3 cellular contexts compared by ENCODE assay signal in the genomic region with DNA sequence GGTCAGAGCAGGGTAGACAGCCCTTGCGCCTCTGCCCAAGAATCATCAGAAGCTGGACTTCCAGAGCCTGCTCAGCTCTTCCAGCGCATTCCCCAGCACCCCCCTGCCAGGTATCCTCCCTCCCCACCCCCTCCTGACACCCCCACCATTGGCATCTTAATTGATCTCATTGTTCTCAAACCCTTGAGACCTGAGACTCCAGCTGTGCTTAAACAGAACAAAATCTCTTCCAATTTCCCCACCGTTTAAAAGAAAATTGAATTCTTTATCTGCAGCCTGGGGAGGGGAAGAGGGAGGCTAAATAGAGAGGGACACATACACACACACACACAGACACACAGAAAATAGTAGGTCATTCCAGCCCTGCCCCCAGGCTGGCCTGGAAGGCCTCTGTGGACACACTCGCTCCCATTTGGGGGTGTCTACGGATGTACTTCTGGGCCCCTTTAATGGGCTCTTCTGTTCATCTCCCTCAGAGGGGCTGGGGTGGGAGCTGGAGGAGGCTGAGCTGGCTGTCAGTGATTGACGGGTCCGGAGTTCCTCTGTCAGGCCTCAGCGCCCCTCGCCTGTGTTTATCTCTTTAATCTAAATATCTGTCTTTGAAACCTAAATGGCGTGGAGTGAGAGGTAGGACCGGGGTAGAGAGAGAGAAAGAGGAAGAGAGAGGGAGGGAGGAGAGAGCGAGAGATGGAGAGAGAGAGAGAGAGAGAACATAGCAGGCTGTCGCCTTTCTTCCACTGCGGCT.
TF ChIP-seq lines count a peak whose summit lies in the region.

No MANE protein-coding gene starts in this region.

TF ChIP-seq in SK-N-SH, 30 proteins besides CTCF, POLR2A, EP300 and RAD21 (continues in another document):
- no peak for TF ChIP-seq TEAD4 (IDR thresholded peaks at IDR 0.05; ENCODE audit: borderline replicate concordance, insufficient read depth)
- TF ChIP-seq, protein P1, sequence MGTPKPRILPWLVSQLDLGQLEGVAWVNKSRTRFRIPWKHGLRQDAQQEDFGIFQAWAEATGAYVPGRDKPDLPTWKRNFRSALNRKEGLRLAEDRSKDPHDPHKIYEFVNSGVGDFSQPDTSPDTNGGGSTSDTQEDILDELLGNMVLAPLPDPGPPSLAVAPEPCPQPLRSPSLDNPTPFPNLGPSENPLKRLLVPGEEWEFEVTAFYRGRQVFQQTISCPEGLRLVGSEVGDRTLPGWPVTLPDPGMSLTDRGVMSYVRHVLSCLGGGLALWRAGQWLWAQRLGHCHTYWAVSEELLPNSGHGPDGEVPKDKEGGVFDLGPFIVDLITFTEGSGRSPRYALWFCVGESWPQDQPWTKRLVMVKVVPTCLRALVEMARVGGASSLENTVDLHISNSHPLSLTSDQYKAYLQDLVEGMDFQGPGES (IDR thresholded peaks at IDR 0.05; ENCODE audit: low read depth, low read length) = no peak
- TF ChIP-seq, protein P2, sequence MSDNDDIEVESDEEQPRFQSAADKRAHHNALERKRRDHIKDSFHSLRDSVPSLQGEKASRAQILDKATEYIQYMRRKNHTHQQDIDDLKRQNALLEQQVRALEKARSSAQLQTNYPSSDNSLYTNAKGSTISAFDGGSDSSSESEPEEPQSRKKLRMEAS (IDR thresholded peaks at IDR 0.05; ENCODE audit: low read depth) = no peak
- TF ChIP-seq ELF1 (IDR thresholded peaks at IDR 0.05) = no peak
- no peak for TF ChIP-seq RFX5 (IDR thresholded peaks at IDR 0.05; ENCODE audit: low read length)
- no peak for TF ChIP-seq FOXM1 (IDR thresholded peaks at IDR 0.05; ENCODE audit: low read depth)
- TF ChIP-seq SMC3 (IDR thresholded peaks at IDR 0.05; ENCODE audit: low read depth, low read length) = no peak
- TF ChIP-seq, protein P3, sequence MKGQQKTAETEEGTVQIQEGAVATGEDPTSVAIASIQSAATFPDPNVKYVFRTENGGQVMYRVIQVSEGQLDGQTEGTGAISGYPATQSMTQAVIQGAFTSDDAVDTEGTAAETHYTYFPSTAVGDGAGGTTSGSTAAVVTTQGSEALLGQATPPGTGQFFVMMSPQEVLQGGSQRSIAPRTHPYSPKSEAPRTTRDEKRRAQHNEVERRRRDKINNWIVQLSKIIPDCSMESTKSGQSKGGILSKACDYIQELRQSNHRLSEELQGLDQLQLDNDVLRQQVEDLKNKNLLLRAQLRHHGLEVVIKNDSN (IDR thresholded peaks at IDR 0.05; ENCODE audit: borderline replicate concordance, low read depth) = no peak
- TF ChIP-seq, protein P4, sequence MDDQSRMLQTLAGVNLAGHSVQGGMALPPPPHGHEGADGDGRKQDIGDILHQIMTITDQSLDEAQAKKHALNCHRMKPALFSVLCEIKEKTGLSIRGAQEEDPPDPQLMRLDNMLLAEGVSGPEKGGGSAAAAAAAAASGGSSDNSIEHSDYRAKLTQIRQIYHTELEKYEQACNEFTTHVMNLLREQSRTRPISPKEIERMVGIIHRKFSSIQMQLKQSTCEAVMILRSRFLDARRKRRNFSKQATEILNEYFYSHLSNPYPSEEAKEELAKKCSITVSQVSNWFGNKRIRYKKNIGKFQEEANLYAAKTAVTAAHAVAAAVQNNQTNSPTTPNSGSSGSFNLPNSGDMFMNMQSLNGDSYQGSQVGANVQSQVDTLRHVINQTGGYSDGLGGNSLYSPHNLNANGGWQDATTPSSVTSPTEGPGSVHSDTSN (IDR thresholded peaks at IDR 0.05) = no peak

TF ChIP-seq in SK-N-SH treated with all-trans-retinoic acid at 6 μM for 48 hours, 23 proteins besides CTCF, POLR2A, EP300 and RAD21 (continues in another document):
- TF ChIP-seq TOX (CRISPR knock-in tag; IDR thresholded peaks at IDR 0.05; ENCODE audit: borderline replicate concordance) (no peak), BACH2 (CRISPR knock-in tag; IDR thresholded peaks at IDR 0.05; ENCODE audit: borderline replicate concordance) (no peak), ESRRG (CRISPR knock-in tag; IDR thresholded peaks at IDR 0.05) (no peak), ZC3H10 (CRISPR knock-in tag; IDR thresholded peaks at IDR 0.05) (no peak), PPARA (CRISPR knock-in tag; IDR thresholded peaks at IDR 0.05; ENCODE audit: borderline replicate concordance) (no peak), SNAI2 (CRISPR knock-in tag; IDR thresholded peaks at IDR 0.05) (no peak), ZFP30 (CRISPR knock-in tag; IDR thresholded peaks at IDR 0.05) (no peak), GLIS3 (CRISPR knock-in tag; IDR thresholded peaks at IDR 0.05) (no peak), ZFP3 (CRISPR knock-in tag; IDR thresholded peaks at IDR 0.05) (no peak), ZNF8 (CRISPR knock-in tag; IDR thresholded peaks at IDR 0.05) (no peak), ZNF565 (CRISPR knock-in tag; conservative IDR thresholded peaks at IDR 0.05; ENCODE audit: low read depth) (no peak), ZNF70 (CRISPR knock-in tag; IDR thresholded peaks at IDR 0.05) (no peak)
- TF ChIP-seq, protein P5, sequence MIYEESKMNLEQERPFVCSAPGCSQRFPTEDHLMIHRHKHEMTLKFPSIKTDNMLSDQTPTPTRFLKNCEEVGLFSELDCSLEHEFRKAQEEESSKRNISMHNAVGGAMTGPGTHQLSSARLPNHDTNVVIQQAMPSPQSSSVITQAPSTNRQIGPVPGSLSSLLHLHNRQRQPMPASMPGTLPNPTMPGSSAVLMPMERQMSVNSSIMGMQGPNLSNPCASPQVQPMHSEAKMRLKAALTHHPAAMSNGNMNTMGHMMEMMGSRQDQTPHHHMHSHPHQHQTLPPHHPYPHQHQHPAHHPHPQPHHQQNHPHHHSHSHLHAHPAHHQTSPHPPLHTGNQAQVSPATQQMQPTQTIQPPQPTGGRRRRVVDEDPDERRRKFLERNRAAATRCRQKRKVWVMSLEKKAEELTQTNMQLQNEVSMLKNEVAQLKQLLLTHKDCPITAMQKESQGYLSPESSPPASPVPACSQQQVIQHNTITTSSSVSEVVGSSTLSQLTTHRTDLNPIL (CRISPR knock-in tag; IDR thresholded peaks at IDR 0.05; ENCODE audit: low read depth) = no peak
- TF ChIP-seq, protein P6, sequence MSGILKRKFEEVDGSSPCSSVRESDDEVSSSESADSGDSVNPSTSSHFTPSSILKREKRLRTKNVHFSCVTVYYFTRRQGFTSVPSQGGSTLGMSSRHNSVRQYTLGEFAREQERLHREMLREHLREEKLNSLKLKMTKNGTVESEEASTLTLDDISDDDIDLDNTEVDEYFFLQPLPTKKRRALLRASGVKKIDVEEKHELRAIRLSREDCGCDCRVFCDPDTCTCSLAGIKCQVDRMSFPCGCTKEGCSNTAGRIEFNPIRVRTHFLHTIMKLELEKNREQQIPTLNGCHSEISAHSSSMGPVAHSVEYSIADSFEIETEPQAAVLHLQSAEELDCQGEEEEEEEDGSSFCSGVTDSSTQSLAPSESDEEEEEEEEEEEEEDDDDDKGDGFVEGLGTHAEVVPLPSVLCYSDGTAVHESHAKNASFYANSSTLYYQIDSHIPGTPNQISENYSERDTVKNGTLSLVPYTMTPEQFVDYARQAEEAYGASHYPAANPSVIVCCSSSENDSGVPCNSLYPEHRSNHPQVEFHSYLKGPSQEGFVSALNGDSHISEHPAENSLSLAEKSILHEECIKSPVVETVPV (CRISPR knock-in tag; IDR thresholded peaks at IDR 0.05) = no peak
- TF ChIP-seq, protein P7, sequence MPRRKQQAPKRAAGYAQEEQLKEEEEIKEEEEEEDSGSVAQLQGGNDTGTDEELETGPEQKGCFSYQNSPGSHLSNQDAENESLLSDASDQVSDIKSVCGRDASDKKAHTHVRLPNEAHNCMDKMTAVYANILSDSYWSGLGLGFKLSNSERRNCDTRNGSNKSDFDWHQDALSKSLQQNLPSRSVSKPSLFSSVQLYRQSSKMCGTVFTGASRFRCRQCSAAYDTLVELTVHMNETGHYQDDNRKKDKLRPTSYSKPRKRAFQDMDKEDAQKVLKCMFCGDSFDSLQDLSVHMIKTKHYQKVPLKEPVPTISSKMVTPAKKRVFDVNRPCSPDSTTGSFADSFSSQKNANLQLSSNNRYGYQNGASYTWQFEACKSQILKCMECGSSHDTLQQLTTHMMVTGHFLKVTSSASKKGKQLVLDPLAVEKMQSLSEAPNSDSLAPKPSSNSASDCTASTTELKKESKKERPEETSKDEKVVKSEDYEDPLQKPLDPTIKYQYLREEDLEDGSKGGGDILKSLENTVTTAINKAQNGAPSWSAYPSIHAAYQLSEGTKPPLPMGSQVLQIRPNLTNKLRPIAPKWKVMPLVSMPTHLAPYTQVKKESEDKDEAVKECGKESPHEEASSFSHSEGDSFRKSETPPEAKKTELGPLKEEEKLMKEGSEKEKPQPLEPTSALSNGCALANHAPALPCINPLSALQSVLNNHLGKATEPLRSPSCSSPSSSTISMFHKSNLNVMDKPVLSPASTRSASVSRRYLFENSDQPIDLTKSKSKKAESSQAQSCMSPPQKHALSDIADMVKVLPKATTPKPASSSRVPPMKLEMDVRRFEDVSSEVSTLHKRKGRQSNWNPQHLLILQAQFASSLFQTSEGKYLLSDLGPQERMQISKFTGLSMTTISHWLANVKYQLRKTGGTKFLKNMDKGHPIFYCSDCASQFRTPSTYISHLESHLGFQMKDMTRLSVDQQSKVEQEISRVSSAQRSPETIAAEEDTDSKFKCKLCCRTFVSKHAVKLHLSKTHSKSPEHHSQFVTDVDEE (CRISPR knock-in tag; IDR thresholded peaks at IDR 0.05) = no peak

TF ChIP-seq in H1, 55 proteins besides CTCF, POLR2A, EP300 and RAD21 (continues in another document):
- TF ChIP-seq CHD2 (IDR thresholded peaks at IDR 0.05; ENCODE audit: low read length) (no peak), RNF2 (IDR thresholded peaks at IDR 0.05; ENCODE audit: borderline replicate concordance, low read depth, low read length, missing control alignments, poor library complexity, severe bottlenecking) (no peak), TAF1 (IDR thresholded peaks at IDR 0.05; ENCODE audit: low read depth, low read length) (no peak), GABPA (IDR thresholded peaks at IDR 0.05; ENCODE audit: borderline replicate concordance, insufficient read depth, low read length) (no peak), TEAD4 (IDR thresholded peaks at IDR 0.05; ENCODE audit: low read depth, low read length) (peak; percentile 73; the same call in 1 of the 2 replicates), POLR2AphosphoS5 (IDR thresholded peaks at IDR 0.05; ENCODE audit: low read depth, low read length) (no peak), TCF12 (IDR thresholded peaks at IDR 0.05; ENCODE audit: low read depth, low read length) (no peak), HDAC2 (IDR thresholded peaks at IDR 0.05; ENCODE audit: borderline replicate concordance in 1 of 2, low read depth in 2 of 2, low read length in 2 of 2) (peak in 1 of 2 experiments; percentile 92; a peak in 2 of 4 replicates), CHD1 (IDR thresholded peaks at IDR 0.05; ENCODE audit: low read depth, low read length) (no peak), BRCA1 (IDR thresholded peaks at IDR 0.05; ENCODE audit: low read depth, low read length) (no peak), NANOG (IDR thresholded peaks at IDR 0.05; ENCODE audit: insufficient read depth, low read depth, low read length, poor library complexity, severe bottlenecking) (peak; percentile 98), CBX5 (IDR thresholded peaks at IDR 0.05; ENCODE audit: low read depth, low read length) (no peak), SAP30 (IDR thresholded peaks at IDR 0.05; ENCODE audit: insufficient read depth, insufficient replicate concordance, low read length) (no peak), RFX5 (IDR thresholded peaks at IDR 0.05; ENCODE audit: borderline replicate concordance, low read depth, low read length) (no peak), SIN3A (conservative IDR thresholded peaks at IDR 0.05 in 1 of 2, IDR thresholded peaks at IDR 0.05 in 1 of 2; ENCODE audit: low read depth in 1 of 2, low read length in 2 of 2) (no peak), ZNF274 (IDR thresholded peaks at IDR 0.05; ENCODE audit: borderline replicate concordance, extremely low read depth, low read length) (no peak), GTF2F1 (IDR thresholded peaks at IDR 0.05; ENCODE audit: borderline replicate concordance, low read depth, low read length) (no peak), SP2 (IDR thresholded peaks at IDR 0.05; ENCODE audit: low read length) (no peak), PHF8 (conservative IDR thresholded peaks at IDR 0.05; ENCODE audit: low read depth, low read length) (no peak), SP1 (IDR thresholded peaks at IDR 0.05; ENCODE audit: low read depth, low read length) (peak; percentile 74), SUZ12 (IDR thresholded peaks at IDR 0.05; ENCODE audit: low read length) (no peak), CTBP2 (IDR thresholded peaks at IDR 0.05; ENCODE audit: borderline replicate concordance, insufficient read depth, insufficient read length, low read length) (no peak), TAF7 (optimal IDR thresholded peaks at IDR 0.05; ENCODE audit: borderline replicate concordance, low read depth, low read length) (no peak), BCL11A (IDR thresholded peaks at IDR 0.05; ENCODE audit: low read depth in 2 of 2, low read length in 2 of 2) (peak; percentile 47 to 81), CBX8 (IDR thresholded peaks at IDR 0.05; ENCODE audit: borderline replicate concordance, low read depth, low read length) (no peak), NRF1 (IDR thresholded peaks at IDR 0.05; ENCODE audit: low read depth, low read length) (no peak), HDAC6 (IDR thresholded peaks at IDR 0.05; ENCODE audit: low read depth, low read length) (no peak), ASH2L (IDR thresholded peaks at IDR 0.05; ENCODE audit: low read length) (peak; percentile 41), SIRT6 (IDR thresholded peaks at IDR 0.05; ENCODE audit: low read length) (no peak), YY1 (IDR thresholded peaks at IDR 0.05; ENCODE audit: low read depth, low read length) (no peak), JUND (IDR thresholded peaks at IDR 0.05; ENCODE audit: low read length) (no peak), RXRA (IDR thresholded peaks at IDR 0.05; ENCODE audit: insufficient read depth, low read depth, low read length) (no peak), SIX5 (IDR thresholded peaks at IDR 0.05; ENCODE audit: low read depth, low read length) (no peak), POU5F1 (IDR thresholded peaks at IDR 0.05; ENCODE audit: low read depth, low read length) (0 out of 2 replicates have a peak, but pooled peaks have one; percentile 19), CEBPB (IDR thresholded peaks at IDR 0.05; ENCODE audit: low read depth, low read length) (no peak)
- TF ChIP-seq, protein P8, sequence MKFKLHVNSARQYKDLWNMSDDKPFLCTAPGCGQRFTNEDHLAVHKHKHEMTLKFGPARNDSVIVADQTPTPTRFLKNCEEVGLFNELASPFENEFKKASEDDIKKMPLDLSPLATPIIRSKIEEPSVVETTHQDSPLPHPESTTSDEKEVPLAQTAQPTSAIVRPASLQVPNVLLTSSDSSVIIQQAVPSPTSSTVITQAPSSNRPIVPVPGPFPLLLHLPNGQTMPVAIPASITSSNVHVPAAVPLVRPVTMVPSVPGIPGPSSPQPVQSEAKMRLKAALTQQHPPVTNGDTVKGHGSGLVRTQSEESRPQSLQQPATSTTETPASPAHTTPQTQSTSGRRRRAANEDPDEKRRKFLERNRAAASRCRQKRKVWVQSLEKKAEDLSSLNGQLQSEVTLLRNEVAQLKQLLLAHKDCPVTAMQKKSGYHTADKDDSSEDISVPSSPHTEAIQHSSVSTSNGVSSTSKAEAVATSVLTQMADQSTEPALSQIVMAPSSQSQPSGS (IDR thresholded peaks at IDR 0.05; ENCODE audit: low read length) = peak; percentile 39; the same call in 1 of the 2 replicates
- TF ChIP-seq, protein P9, sequence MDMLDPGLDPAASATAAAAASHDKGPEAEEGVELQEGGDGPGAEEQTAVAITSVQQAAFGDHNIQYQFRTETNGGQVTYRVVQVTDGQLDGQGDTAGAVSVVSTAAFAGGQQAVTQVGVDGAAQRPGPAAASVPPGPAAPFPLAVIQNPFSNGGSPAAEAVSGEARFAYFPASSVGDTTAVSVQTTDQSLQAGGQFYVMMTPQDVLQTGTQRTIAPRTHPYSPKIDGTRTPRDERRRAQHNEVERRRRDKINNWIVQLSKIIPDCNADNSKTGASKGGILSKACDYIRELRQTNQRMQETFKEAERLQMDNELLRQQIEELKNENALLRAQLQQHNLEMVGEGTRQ (IDR thresholded peaks at IDR 0.05; ENCODE audit: low read length) = no peak
- TF ChIP-seq, protein P10, sequence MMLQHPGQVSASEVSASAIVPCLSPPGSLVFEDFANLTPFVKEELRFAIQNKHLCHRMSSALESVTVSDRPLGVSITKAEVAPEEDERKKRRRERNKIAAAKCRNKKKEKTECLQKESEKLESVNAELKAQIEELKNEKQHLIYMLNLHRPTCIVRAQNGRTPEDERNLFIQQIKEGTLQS (IDR thresholded peaks at IDR 0.05; ENCODE audit: insufficient read depth, low read depth, low read length) = no peak
